ENCODE assay signal across 20 cellular contexts in the genomic region with DNA sequence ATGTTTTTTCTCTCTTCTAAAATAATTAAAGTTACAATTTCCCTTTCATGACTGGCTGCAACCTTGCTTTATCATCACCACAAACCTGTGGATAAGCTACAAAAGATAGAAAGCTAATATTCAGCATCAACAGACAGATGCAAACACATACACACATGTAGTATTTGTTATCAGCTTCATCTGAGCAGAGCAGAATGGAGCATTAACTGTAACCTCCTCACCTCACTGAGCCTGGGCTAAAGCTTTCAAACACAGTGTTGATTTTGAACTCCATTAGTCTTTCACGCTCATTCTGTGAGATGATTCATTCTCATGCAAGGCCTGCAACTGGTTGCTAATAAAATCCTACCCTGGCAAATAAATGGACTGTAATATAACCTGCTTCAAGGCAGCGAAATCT.
A peak's percentile ranks its signal among the peaks of the same experiment; 100 is the strongest.
DNase-seq lines count a peak whose midpoint lies in the region; ATAC-seq, FAIRE-seq and TF ChIP-seq lines count a peak whose summit lies in the region.
"Had no signal": no experiment of that assay in that cellular context is flagged by ENCODE, and none has a peak within 500 bp of the region (broad histone marks: within the 10 kb centered on the region; RNA-seq: fewer than 3 reads in every experiment).

No MANE protein-coding gene starts in this region.

- no peaks in the 10 kb centered on the region for H3K79me2 ChIP-seq in SK-N-SH (ENCODE audit: insufficient read depth)

- H3K27ac ChIP-seq in SK-N-SH (ENCODE audit: low read depth in 2 of 2, low read length in 1 of 2) (peak overlapping the region in 1 of 2 experiments; percentile 64; a peak in 2 of 4 replicates), RWPE1 (no peak overlapping the region)
- H3K27ac ChIP-seq: BLaER1, SK-N-MC had no signal

- no peak for FAIRE-seq in GM12891 (lab: Jason Lieb, UNC)
- FAIRE-seq: A204.1, GM19239 had no signal

- H3F3A ChIP-seq in SK-N-SH (replicated peaks; ENCODE audit: insufficient read depth) = no peaks in the 10 kb centered on the region

- no peaks in the 10 kb centered on the region for H3K9me3 ChIP-seq in SK-N-SH
- H3K9me3 ChIP-seq: BLaER1 had no signal

- ATAC-seq in SK-N-SH treated with all-trans-retinoic acid at 6 μM for 48 hours = no peak
- no peak for ATAC-seq in HG03460 (IDR thresholded peaks at IDR 0.05; ENCODE audit: unreplicated experiment)
- ATAC-seq: CD8-positive, alpha-beta T cell had no signal

- TF ChIP-seq CTCF in SK-N-SH (IDR thresholded peaks at IDR 0.05) = no peak
- TF ChIP-seq CTCF in RWPE1 (conservative IDR thresholded peaks at IDR 0.05; ENCODE audit: low read depth) = no peak

- no peak overlapping the region for H3K9ac ChIP-seq in SK-N-SH
- H3K9ac ChIP-seq: BLaER1 had no signal

- TF ChIP-seq RAD21 in SK-N-SH (IDR thresholded peaks at IDR 0.05; ENCODE audit: low read length) = no peak

- POLR2A ChIA-PET in SK-N-SH (lab: Yijun Ruan, JAX) = no interaction called here
- POLR2A ChIA-PET in RWPE1 (lab: Yijun Ruan, JAX; ENCODE audit: low non-redundant PET) = no interaction called here

- DNase-seq in SK-N-SH (peak; percentile 18), NCI-H2227 treated with DMSO at 0.1 percent for 48 hours (lab: John Stamatoyannopoulos, UW) (peak; percentile 35), foreskin melanocyte (peak; percentile 7), renal cortical epithelial cell (ENCODE audit: low read depth) (peak; percentile 22), GM12891 (ENCODE audit: insufficient read length, low spot score) (no peak), RWPE1 (ENCODE audit: low spot score) (no peak)
- DNase-seq: CD8-positive, alpha-beta T cell; EL; H9; IMR-90; Kasumi-1; MM.1S; NCI-H226; NCI-H82 had no signal

- no peaks in the 10 kb centered on the region for H4K20me1 ChIP-seq in SK-N-SH (ENCODE audit: insufficient read depth)
- H4K20me1 ChIP-seq: BLaER1 had no signal

- no peak overlapping the region for H3K4me3 ChIP-seq in SK-N-SH (ENCODE audit: low read depth in 2 of 2, low read length in 1 of 2)
- H3K4me3 ChIP-seq: BLaER1, SK-N-MC had no signal

- TF ChIP-seq POLR2A in GM12891 (IDR thresholded peaks at IDR 0.05; ENCODE audit: low read depth, low read length) = no peak

- CTCF ChIA-PET in SK-N-SH (lab: Yijun Ruan, JAX) = interaction anchor here (0.6 kb wide), 1 partner anchor 10 kb away, joined by 3 read pairs; no protein-coding TSS in a partner anchor
- CTCF ChIA-PET in RWPE1 (lab: Yijun Ruan, JAX) = no interaction called here

- WGBS in SK-N-SH (ENCODE audit: low lambda C conversion rate) = 75% methylated on average over 2 of the region's 2 CpGs

- peaks cover 0 to 3% of the 10 kb centered on the region in 2 experiments; a peak in 1 of 4 replicates for H3K4me1 ChIP-seq in SK-N-SH (ENCODE audit: control insufficient read depth in 1 of 2, insufficient read depth in 2 of 2, low read depth in 1 of 2, low read length in 1 of 2)
- H3K4me1 ChIP-seq: BLaER1 had no signal

- H3K36me3 ChIP-seq in SK-N-SH (replicated peaks in 1 of 2; ENCODE audit: control insufficient read depth in 1 of 2, insufficient read depth in 2 of 2, low read length in 1 of 2) = no peaks in the 10 kb centered on the region
- H3K36me3 ChIP-seq: BLaER1 had no signal

- H2AFZ ChIP-seq in SK-N-SH (ENCODE audit: low read depth) = no peak overlapping the region

- TF ChIP-seq EP300 in SK-N-SH (IDR thresholded peaks at IDR 0.05; ENCODE audit: borderline replicate concordance in 1 of 2, low read depth in 1 of 2, low read length in 1 of 2) = no peak

- H3K4me2 ChIP-seq in SK-N-SH = no peak overlapping the region
- H3K4me2 ChIP-seq: BLaER1 had no signal

- H3K9me2 ChIP-seq in SK-N-SH = no peaks in the 10 kb centered on the region

- H3K27me3 ChIP-seq in SK-N-SH (ENCODE audit: insufficient read depth) = no peaks in the 10 kb centered on the region
- H3K27me3 ChIP-seq: BLaER1 had no signal

TF ChIP-seq in SK-N-SH, 30 proteins besides CTCF, POLR2A, EP300 and RAD21:
- TF ChIP-seq GATA2 (CRISPR knock-in tag; IDR thresholded peaks at IDR 0.05) = peak; percentile 92
- TF ChIP-seq TCF12 (IDR thresholded peaks at IDR 0.05) = no peak
- TF ChIP-seq JUND (IDR thresholded peaks at IDR 0.05) = no peak
- peak; percentile 30; the same call in 1 of the 2 replicates for TF ChIP-seq RCOR1 (IDR thresholded peaks at IDR 0.05; ENCODE audit: low read length)
- TF ChIP-seq, protein P1, sequence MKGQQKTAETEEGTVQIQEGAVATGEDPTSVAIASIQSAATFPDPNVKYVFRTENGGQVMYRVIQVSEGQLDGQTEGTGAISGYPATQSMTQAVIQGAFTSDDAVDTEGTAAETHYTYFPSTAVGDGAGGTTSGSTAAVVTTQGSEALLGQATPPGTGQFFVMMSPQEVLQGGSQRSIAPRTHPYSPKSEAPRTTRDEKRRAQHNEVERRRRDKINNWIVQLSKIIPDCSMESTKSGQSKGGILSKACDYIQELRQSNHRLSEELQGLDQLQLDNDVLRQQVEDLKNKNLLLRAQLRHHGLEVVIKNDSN (IDR thresholded peaks at IDR 0.05; ENCODE audit: borderline replicate concordance, low read depth) = no peak
- no peak for TF ChIP-seq NRF1 (IDR thresholded peaks at IDR 0.05; ENCODE audit: low read depth, low read length)

TF ChIP-seq in SK-N-SH treated with all-trans-retinoic acid at 6 μM for 48 hours, 23 proteins besides CTCF, POLR2A, EP300 and RAD21 (continues in another document):
- TF ChIP-seq ZC3H10 (CRISPR knock-in tag; IDR thresholded peaks at IDR 0.05) = no peak
- no peak for TF ChIP-seq TCF4 (CRISPR knock-in tag; IDR thresholded peaks at IDR 0.05; ENCODE audit: borderline replicate concordance)
- TF ChIP-seq PPARA (CRISPR knock-in tag; IDR thresholded peaks at IDR 0.05; ENCODE audit: borderline replicate concordance) = no peak
- TF ChIP-seq ZNF565 (CRISPR knock-in tag; conservative IDR thresholded peaks at IDR 0.05; ENCODE audit: low read depth) = no peak
- TF ChIP-seq BACH2 (CRISPR knock-in tag; IDR thresholded peaks at IDR 0.05; ENCODE audit: borderline replicate concordance) = no peak
- TF ChIP-seq, protein P2, sequence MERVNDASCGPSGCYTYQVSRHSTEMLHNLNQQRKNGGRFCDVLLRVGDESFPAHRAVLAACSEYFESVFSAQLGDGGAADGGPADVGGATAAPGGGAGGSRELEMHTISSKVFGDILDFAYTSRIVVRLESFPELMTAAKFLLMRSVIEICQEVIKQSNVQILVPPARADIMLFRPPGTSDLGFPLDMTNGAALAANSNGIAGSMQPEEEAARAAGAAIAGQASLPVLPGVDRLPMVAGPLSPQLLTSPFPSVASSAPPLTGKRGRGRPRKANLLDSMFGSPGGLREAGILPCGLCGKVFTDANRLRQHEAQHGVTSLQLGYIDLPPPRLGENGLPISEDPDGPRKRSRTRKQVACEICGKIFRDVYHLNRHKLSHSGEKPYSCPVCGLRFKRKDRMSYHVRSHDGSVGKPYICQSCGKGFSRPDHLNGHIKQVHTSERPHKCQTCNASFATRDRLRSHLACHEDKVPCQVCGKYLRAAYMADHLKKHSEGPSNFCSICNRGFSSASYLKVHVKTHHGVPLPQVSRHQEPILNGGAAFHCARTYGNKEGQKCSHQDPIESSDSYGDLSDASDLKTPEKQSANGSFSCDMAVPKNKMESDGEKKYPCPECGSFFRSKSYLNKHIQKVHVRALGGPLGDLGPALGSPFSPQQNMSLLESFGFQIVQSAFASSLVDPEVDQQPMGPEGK (CRISPR knock-in tag; IDR thresholded peaks at IDR 0.05; ENCODE audit: borderline replicate concordance) = no peak

TF ChIP-seq in GM12891, 5 proteins besides CTCF, POLR2A, EP300 and RAD21:
- TF ChIP-seq POLR2AphosphoS5 (IDR thresholded peaks at IDR 0.05; ENCODE audit: low read depth, low read length) (no peak), POU2F2 (IDR thresholded peaks at IDR 0.05; ENCODE audit: low read depth, low read length) (no peak), PAX5 (IDR thresholded peaks at IDR 0.05; ENCODE audit: insufficient read depth, low read length, severe bottlenecking) (no peak), SPI1 (IDR thresholded peaks at IDR 0.05; ENCODE audit: low read depth, low read length) (no peak), TAF1 (IDR thresholded peaks at IDR 0.05; ENCODE audit: low read depth, low read length) (no peak)

Comparison
In these comparisons a context has a peak if more than half of its experiments do, and no peak if none do; other contexts are left out.
1. DNase-seq: peak in SK-N-SH (single experiment), NCI-H2227 treated with DMSO at 0.1 percent for 48 hours (single experiment), foreskin melanocyte (single experiment) and renal cortical epithelial cell (single experiment); none in GM12891 (single experiment) and RWPE1 (single experiment).